ENCODE assay signal across 8 cellular contexts in genomic region chr16:4301968-4302367, GRCh38. TPM values are rescaled to one million over a fixed set of nuclear protein-coding genes. Genes with fewer than 3 reads are reported as not detected.
"Had no signal": no experiment of that assay in that cellular context is flagged by ENCODE, and none has a peak within 500 bp of the region (broad histone marks: within the 10 kb centered on the region; RNA-seq: fewer than 3 reads in every experiment).

No MANE protein-coding gene starts in this region.

- DNase-seq: H9, HCEC 1CT, HFFc6, KBM-7 had no signal

- H3K4me3 ChIP-seq: GM23338 had no signal

- H2AFZ ChIP-seq: GM23338 had no signal

- ATAC-seq: GM23338, HepG2 had no signal

- H3K4me2 ChIP-seq: GM23338 had no signal

- H3K27ac ChIP-seq: HL-60 had no signal

RNA-seq across cellular contexts. Expression of gene GLIS2, which starts 13.9 kb away (rescaled TPM):
- polyA plus RNA-seq: IgD-negative memory B cell had no signal
